Comparison of ENCODE assay signal across 18 cellular contexts in genomic region chr16:74865922-74866598, GRCh38.
DNase-seq lines count a peak whose midpoint lies in the region; ATAC-seq and TF ChIP-seq lines count a peak whose summit lies in the region.
"Had no signal": no experiment of that assay in that cellular context is flagged by ENCODE, and none has a peak within 500 bp of the region (broad histone marks: within the 10 kb centered on the region; RNA-seq: fewer than 3 reads in every experiment).

No MANE protein-coding gene starts in this region.

- TF ChIP-seq CTCF in fibroblast of the aortic adventitia (IDR thresholded peaks at IDR 0.05; ENCODE audit: insufficient read depth, low read length) (no peak), PC-3 (conservative IDR thresholded peaks at IDR 0.05; ENCODE audit: low read depth, low read length) (no peak)

- peaks cover 19% of the 10 kb centered on the region for H3K4me1 Mint-ChIP-seq in T-helper 17 cell
- H3K4me1 Mint-ChIP-seq in stimulated activated memory B cell treated with anti-CD40 and anti-IgM and Interleukin-4, amounts not matched to agents 10 μg/mL and 1 μg/mL and 100 μg/mL, for 72 hours, result no peaks in the 10 kb centered on the region

- H3K9me3 Mint-ChIP-seq in stimulated activated memory B cell treated with anti-CD40 and anti-IgM and Interleukin-4, amounts not matched to agents 10 μg/mL and 1 μg/mL and 100 μg/mL, for 72 hours, result no peaks in the 10 kb centered on the region
- H3K9me3 Mint-ChIP-seq: activated CD4-positive, alpha-beta T cell treated with anti-CD3 and anti-CD28 coated beads, Interleukin-2, amount 10 ng/mL, durations not matched to agents 24 days and 14 days; activated T-cell treated with anti-CD3 and anti-CD28 coated beads, Interleukin-2, amount 50 U/mL, for 4 hours had no signal

- ATAC-seq in T-helper 17 cell, result no peak
- no peak for ATAC-seq in stimulated activated memory B cell treated with anti-CD40 and anti-IgM and Interleukin-4, amounts not matched to agents 10 μg/mL and 1 μg/mL and 100 μg/mL, for 72 hours
- no peak for ATAC-seq in PC-3
- ATAC-seq in GM21576 (IDR thresholded peaks at IDR 0.05; ENCODE audit: unreplicated experiment), result no peak
- ATAC-seq: activated T-cell treated with anti-CD3 and anti-CD28 coated beads, Interleukin-2, amount 50 U/mL, for 4 hours had no signal

- H3K4me2 ChIP-seq in PC-3 (ENCODE audit: low read length), result no peak overlapping the region

- no peaks in the 10 kb centered on the region for H3K36me3 ChIP-seq in neuron (ENCODE audit: insufficient read depth, low read length)
- no peaks in the 10 kb centered on the region for H3K36me3 ChIP-seq in PC-3 (ENCODE audit: low read depth, low read length)
- H3K36me3 ChIP-seq: adrenal gland had no signal

- H3K9me3 ChIP-seq in T-helper 17 cell (ENCODE audit: control insufficient read depth, low read length, poor library complexity, severe bottlenecking), result no peaks in the 10 kb centered on the region
- no peaks in the 10 kb centered on the region for H3K9me3 ChIP-seq in neuron (ENCODE audit: low read length)
- H3K9me3 ChIP-seq in PC-3 (ENCODE audit: low read length), result no peaks in the 10 kb centered on the region
- H3K9me3 ChIP-seq: adrenal gland had no signal

- H3K27me3 ChIP-seq in neuron (ENCODE audit: insufficient read depth, low read length) (no peaks in the 10 kb centered on the region), PC-3 (ENCODE audit: low read length) (no peaks in the 10 kb centered on the region)
- H3K27me3 ChIP-seq: adrenal gland had no signal

- H3K27me3 Mint-ChIP-seq in T-helper 17 cell, result no peaks in the 10 kb centered on the region
- H3K27me3 Mint-ChIP-seq in stimulated activated memory B cell treated with anti-CD40 and anti-IgM and Interleukin-4, amounts not matched to agents 10 μg/mL and 1 μg/mL and 100 μg/mL, for 72 hours, result no peaks in the 10 kb centered on the region
- H3K27me3 Mint-ChIP-seq: activated CD4-positive, alpha-beta T cell treated with anti-CD3 and anti-CD28 coated beads, Interleukin-2, amount 10 ng/mL, durations not matched to agents 24 days and 14 days had no signal

- no peaks in the 10 kb centered on the region for H4K20me1 ChIP-seq in PC-3 (ENCODE audit: low read length)

- no peak overlapping the region for H3K9ac ChIP-seq in PC-3 (ENCODE audit: low read length)
- H3K9ac ChIP-seq: parathyroid adenoma had no signal

- no peak overlapping the region for H3K4me3 Mint-ChIP-seq in T-helper 17 cell
- H3K4me3 Mint-ChIP-seq in stimulated activated memory B cell treated with anti-CD40 and anti-IgM and Interleukin-4, amounts not matched to agents 10 μg/mL and 1 μg/mL and 100 μg/mL, for 72 hours, result no peak overlapping the region
- H3K4me3 Mint-ChIP-seq: activated CD4-positive, alpha-beta T cell treated with anti-CD3 and anti-CD28 coated beads, Interleukin-2, amount 10 ng/mL, durations not matched to agents 24 days and 14 days; activated T-cell treated with anti-CD3 and anti-CD28 coated beads, Interleukin-2, amount 50 U/mL, for 4 hours had no signal

- H3K36me3 Mint-ChIP-seq in T-helper 17 cell (ENCODE audit: low read depth), result no peaks in the 10 kb centered on the region
- no peaks in the 10 kb centered on the region for H3K36me3 Mint-ChIP-seq in stimulated activated memory B cell treated with anti-CD40 and anti-IgM and Interleukin-4, amounts not matched to agents 10 μg/mL and 1 μg/mL and 100 μg/mL, for 72 hours

- H2AFZ ChIP-seq in neuron (ENCODE audit: low read depth, low read length) (no peak overlapping the region), PC-3 (ENCODE audit: low read length) (no peak overlapping the region)
- H2AFZ ChIP-seq: parathyroid adenoma had no signal

- H3K27ac ChIP-seq in PC-3 (ENCODE audit: low read length), result no peak overlapping the region
- H3K27ac ChIP-seq: adrenal gland, parathyroid adenoma had no signal

- H3K27ac Mint-ChIP-seq in T-helper 17 cell, result peak overlapping the region; percentile 99
- no peak overlapping the region for H3K27ac Mint-ChIP-seq in stimulated activated memory B cell treated with anti-CD40 and anti-IgM and Interleukin-4, amounts not matched to agents 10 μg/mL and 1 μg/mL and 100 μg/mL, for 72 hours
- H3K27ac Mint-ChIP-seq: activated CD4-positive, alpha-beta T cell treated with anti-CD3 and anti-CD28 coated beads, Interleukin-2, amount 10 ng/mL, durations not matched to agents 24 days and 14 days had no signal

- H3F3A ChIP-seq in PC-3 (ENCODE audit: low read length, unreplicated experiment), result no peaks in the 10 kb centered on the region

- POLR2A ChIA-PET in PC-3 (lab: Charles Lee; ENCODE audit: unreplicated experiment), result no interaction called here

- CTCF ChIA-PET in PC-3 (lab: Charles Lee), result no interaction called here

- BruUV-seq in PC-3 (replicated peaks; lab: Mats Ljungman, UMichigan), result no TSS peak

- DNase-seq in ELF-1 (ENCODE audit: low read depth, low spot score) (peak; percentile 77), T-helper 17 cell (no peak), fibroblast of the aortic adventitia (ENCODE audit: low read depth) (peak; percentile 60), PC-3 (no peak), kidney tubule cell (ENCODE audit: low spot score) (no peak)
- DNase-seq: activated CD4-positive, alpha-beta T cell treated with anti-CD3 and anti-CD28 coated beads, Interleukin-2, amount 10 ng/mL, durations not matched to agents 24 days and 14 days; activated T-cell treated with anti-CD3 and anti-CD28 coated beads, Interleukin-2, amount 50 U/mL, for 4 hours; adrenal gland; C1 segment of cervical spinal cord; EL; midbrain; SIG-M5; stimulated activated CD4-positive, alpha-beta T cell treated with anti-CD3 and anti-CD28 coated beads, Interleukin-15, amount 100 ng/mL, for 24 hours; T1000 had no signal

- H3K4me3 ChIP-seq in fibroblast of the aortic adventitia (ENCODE audit: low read depth, low read length), result no peak overlapping the region
- peak overlapping the region; percentile 4 for H3K4me3 ChIP-seq in neuron (ENCODE audit: low read length)
- H3K4me3 ChIP-seq in PC-3 (ENCODE audit: low read length), result no peak overlapping the region
- H3K4me3 ChIP-seq: adrenal gland had no signal

- intact Hi-C loops in PC-3 (cut with micrococcal nuclease), result no loop called here

- no peaks in the 10 kb centered on the region for H3K9me2 ChIP-seq in PC-3 (replicated peaks; ENCODE audit: low read length)

- peaks cover 20% of the 10 kb centered on the region for H3K4me1 ChIP-seq in neuron (ENCODE audit: insufficient read depth, low read length)
- no peaks in the 10 kb centered on the region for H3K4me1 ChIP-seq in PC-3 (ENCODE audit: insufficient read depth, low read length)
- H3K4me1 ChIP-seq: parathyroid adenoma had no signal

- H3K79me2 ChIP-seq in PC-3 (ENCODE audit: low read length), result no peaks in the 10 kb centered on the region
- H3K79me2 ChIP-seq: parathyroid adenoma had no signal

Comparison
In these comparisons a context has a peak if more than half of its experiments do, and no peak if none do; other contexts are left out.
1. DNase-seq: peak in ELF-1 (single experiment) and fibroblast of the aortic adventitia (single experiment); none in T-helper 17 cell (0 of 3), PC-3 (single experiment) and kidney tubule cell (single experiment).